ENCODE assay signal across 2 cellular contexts in genomic region chr18:22466608-22467390, GRCh38.
TF ChIP-seq lines count a peak whose summit lies in the region.

No MANE protein-coding gene starts in this region.

TF ChIP-seq in HCT116, 20 proteins besides CTCF, POLR2A, EP300 and RAD21 (continued from another document):
- no peak for TF ChIP-seq YY1 (IDR thresholded peaks at IDR 0.05; ENCODE audit: extremely low read depth, insufficient replicate concordance, low read depth, low read length)
- TF ChIP-seq FOSL1 (IDR thresholded peaks at IDR 0.05; ENCODE audit: low read depth), result 0 out of 2 replicates have a peak, but pooled peaks have one; percentile 27

TF ChIP-seq in K562, 482 proteins besides CTCF, POLR2A, EP300 and RAD21 (continued from another document):
- 0 out of 2 replicates have a peak, but pooled peaks have one; percentile 1 for TF ChIP-seq VEZF1 (CRISPR knock-in tag; IDR thresholded peaks at IDR 0.05)
- TF ChIP-seq ELF2 (CRISPR knock-in tag; IDR thresholded peaks at IDR 0.05), result 0 out of 2 replicates have a peak, but pooled peaks have one; percentile 13
- TF ChIP-seq NR2C2 (CRISPR knock-in tag; IDR thresholded peaks at IDR 0.05), result no peak
- TF ChIP-seq NR2C2 (tag; IDR thresholded peaks at IDR 0.05), result 0 out of 2 replicates have a peak, but pooled peaks have one; percentile 22
- peak; percentile 79; the same call in 1 of the 2 replicates for TF ChIP-seq DMBX1 (CRISPR knock-in tag; IDR thresholded peaks at IDR 0.05; ENCODE audit: borderline replicate concordance)
- 0 out of 2 replicates have a peak, but pooled peaks have one; percentile 7 for TF ChIP-seq ZNF324 (CRISPR knock-in tag; IDR thresholded peaks at IDR 0.05)
- TF ChIP-seq ZNF76 (CRISPR knock-in tag; IDR thresholded peaks at IDR 0.05; ENCODE audit: borderline replicate concordance), result peak; percentile 36; the same call in 1 of the 2 replicates
- peak; percentile 23; the same call in 1 of the 2 replicates for TF ChIP-seq JUND (IDR thresholded peaks at IDR 0.05; ENCODE audit: borderline replicate concordance, low read depth, low read length)
- TF ChIP-seq JUND (tag; IDR thresholded peaks at IDR 0.05; ENCODE audit: borderline replicate concordance, low read depth, low read length), result no peak
- no peak for TF ChIP-seq IRF1 (CRISPR knock-in tag; IDR thresholded peaks at IDR 0.05; ENCODE audit: borderline replicate concordance)
- peak; percentile 47; the same call in 1 of the 2 replicates for TF ChIP-seq BRD4 (IDR thresholded peaks at IDR 0.05)
- TF ChIP-seq ZNF584 (CRISPR knock-in tag; IDR thresholded peaks at IDR 0.05; ENCODE audit: low read depth), result peak; percentile 39; the same call in 1 of the 2 replicates
- TF ChIP-seq NFRKB (IDR thresholded peaks at IDR 0.05; ENCODE audit: low read depth), result peak; percentile 1; the same call in 1 of the 2 replicates
- TF ChIP-seq MGA (IDR thresholded peaks at IDR 0.05), result peak; percentile 31; the same call in 1 of the 2 replicates
- 0 out of 2 replicates have a peak, but pooled peaks have one; percentile 13 for TF ChIP-seq MAX (CRISPR knock-in tag; IDR thresholded peaks at IDR 0.05)
- 0 out of 4 replicates have a peak, but pooled peaks of 1 of the 2 experiments have one; percentile 2 for TF ChIP-seq FOXA3 (CRISPR knock-in tag; conservative IDR thresholded peaks at IDR 0.05 in 1 of 2, IDR thresholded peaks at IDR 0.05 in 1 of 2)
- 0 out of 2 replicates have a peak, but pooled peaks have one; percentile 14 for TF ChIP-seq TAF7 (tag; IDR thresholded peaks at IDR 0.05)
- TF ChIP-seq ZNF57 (CRISPR knock-in tag; IDR thresholded peaks at IDR 0.05), result no peak
- no peak for TF ChIP-seq ETV5 (CRISPR knock-in tag; IDR thresholded peaks at IDR 0.05; ENCODE audit: low read depth)
- no peak for TF ChIP-seq ZNF830 (CRISPR knock-in tag; IDR thresholded peaks at IDR 0.05)
- 0 out of 2 replicates have a peak, but pooled peaks have one; percentile 18 for TF ChIP-seq ZNF592 (IDR thresholded peaks at IDR 0.05)
- TF ChIP-seq JUNB (CRISPR knock-in tag; conservative IDR thresholded peaks at IDR 0.05), result no peak
- 0 out of 2 replicates have a peak, but pooled peaks have one; percentile 8 for TF ChIP-seq ZNF512 (tag; IDR thresholded peaks at IDR 0.05)
- 0 out of 2 replicates have a peak, but pooled peaks have one; percentile 21 for TF ChIP-seq JUN (IDR thresholded peaks at IDR 0.05; ENCODE audit: borderline replicate concordance, low read depth, low read length)
- TF ChIP-seq JUN (CRISPR knock-in tag; IDR thresholded peaks at IDR 0.05; ENCODE audit: borderline replicate concordance), result no peak
- no peak for TF ChIP-seq BCLAF1 (IDR thresholded peaks at IDR 0.05; ENCODE audit: borderline replicate concordance in 1 of 2, control insufficient read depth in 1 of 2, low read depth in 2 of 2, low read length in 1 of 2)
